ENCODE assay signal across 12 cellular contexts in the genomic region with DNA sequence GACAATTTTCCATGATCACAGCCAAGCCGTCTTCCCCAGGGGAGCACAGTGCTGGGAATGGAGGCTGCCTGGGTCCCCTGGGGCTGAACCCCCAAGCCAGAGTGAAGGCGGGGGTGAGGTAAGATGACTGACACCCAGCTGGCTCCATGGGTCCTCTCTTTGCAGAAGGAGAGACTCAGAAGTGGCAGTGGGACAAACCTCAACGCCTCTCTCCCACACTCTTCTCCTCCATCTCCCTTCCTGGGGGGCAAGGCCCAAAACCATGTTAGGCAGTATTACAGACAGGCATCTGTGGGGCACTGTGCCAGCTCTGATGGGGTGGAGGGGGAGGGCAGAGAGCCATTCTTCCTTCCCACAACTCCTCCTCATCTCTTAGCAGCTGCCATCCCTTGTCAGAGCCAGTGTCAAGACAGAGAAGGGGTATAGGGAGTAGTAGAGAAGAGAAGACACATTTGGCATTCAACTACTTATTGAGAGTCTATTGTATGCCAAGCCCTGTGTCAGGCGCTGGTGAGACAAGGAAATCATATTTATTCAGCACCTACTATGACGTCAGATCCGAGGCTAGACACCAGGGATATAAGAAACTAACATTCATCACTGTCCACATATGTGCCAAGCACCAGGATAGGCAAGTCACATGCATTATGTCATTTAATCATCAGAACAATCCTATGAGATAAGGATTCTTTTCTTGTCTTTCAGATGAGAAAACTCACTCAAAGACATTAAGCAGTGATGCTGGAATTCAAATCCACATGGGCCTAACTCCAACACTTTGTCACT. TPM values are rescaled to one million over a fixed set of nuclear protein-coding genes. Genes with fewer than 3 reads are reported as not detected.
A peak's percentile ranks its signal among the peaks of the same experiment; 100 is the strongest.
DNase-seq lines count a peak whose midpoint lies in the region; ATAC-seq and TF ChIP-seq lines count a peak whose summit lies in the region.
"Had no signal": no experiment of that assay in that cellular context is flagged by ENCODE, and none has a peak within 500 bp of the region (broad histone marks: within the 10 kb centered on the region; RNA-seq: fewer than 3 reads in every experiment).

No MANE protein-coding gene starts in this region.

- no peak for DNase-seq in CD14-positive monocyte (ENCODE audit: low spot score)
- DNase-seq in esophagus muscularis mucosa (ENCODE audit: extremely low spot score), result no peak
- no peak for DNase-seq in neuronal stem cell (ENCODE audit: low spot score)
- no peak for DNase-seq in HCEC 1CT
- no peak for DNase-seq in colonic mucosa
- DNase-seq: mammary epithelial cell, NCI-H1105 treated with DMSO at 0.1 percent for 48 hours, NCI-H526 treated with DMSO at 0.1 percent for 48 hours had no signal

- H3K27ac ChIP-seq in esophagus muscularis mucosa (replicated peaks in 1 of 4), result peak overlapping the region; percentile 89 to 100 (median 96)
- H3K27ac ChIP-seq in neuronal stem cell (replicated peaks; ENCODE audit: low read length), result no peak overlapping the region
- no peak overlapping the region for H3K27ac ChIP-seq in colonic mucosa
- H3K27ac ChIP-seq: SJSA1 had no signal

- H2BK120ac ChIP-seq in neuronal stem cell (ENCODE audit: low read depth, low read length), result no peak overlapping the region

- no peak overlapping the region for H3K4me2 ChIP-seq in neuronal stem cell (ENCODE audit: insufficient read depth, low read length, poor library complexity, severe bottlenecking)

- H2AK5ac ChIP-seq in neuronal stem cell (ENCODE audit: low read depth, low read length), result no peak overlapping the region

- H3K27me3 ChIP-seq in esophagus muscularis mucosa (no peaks in the 10 kb centered on the region), neuronal stem cell (ENCODE audit: control insufficient read depth in 3 of 3, insufficient read depth in 3 of 3, low read depth in 1 of 3, low read length in 3 of 3) (peaks cover 0 to 18% (median 0%) of the 10 kb centered on the region in 3 experiments), colonic mucosa (no peaks in the 10 kb centered on the region)

- peaks cover 0 to 11% (median 2%) of the 10 kb centered on the region in 7 donors for H3K9me3 Mint-ChIP-seq in CD14-positive monocyte
- H3K9me3 Mint-ChIP-seq: GM23338 had no signal

- H3K79me1 ChIP-seq in neuronal stem cell (ENCODE audit: low read depth, low read length), result peaks cover 5% of the 10 kb centered on the region

- peaks cover 41% of the 10 kb centered on the region for H3K4me1 Mint-ChIP-seq in CD14-positive monocyte

- H3K9ac ChIP-seq in neuronal stem cell (ENCODE audit: low read depth, low read length, poor library complexity) (no peak overlapping the region), colonic mucosa (ENCODE audit: low read depth in 2 of 2, low read length in 2 of 2) (no peak overlapping the region)

- H3K27me3 Mint-ChIP-seq in CD14-positive monocyte (ENCODE audit: low read depth in 3 of 3), result peaks cover 30 to 46% (median 36%) of the 10 kb centered on the region in 3 donors

- H2AFZ ChIP-seq in neuronal stem cell (ENCODE audit: low read length), result no peak overlapping the region
- H2AFZ ChIP-seq: GM23338 had no signal

- H3K9me3 ChIP-seq in esophagus muscularis mucosa, result no peaks in the 10 kb centered on the region
- no peaks in the 10 kb centered on the region for H3K9me3 ChIP-seq in neuronal stem cell (replicated peaks in 1 of 2; ENCODE audit: control insufficient read depth in 2 of 2, insufficient read depth in 1 of 2, low read depth in 1 of 2, low read length in 2 of 2)
- H3K9me3 ChIP-seq in colonic mucosa, result no peaks in the 10 kb centered on the region
- H3K9me3 ChIP-seq: SJSA1 had no signal

- TF ChIP-seq CTCF in CD14-positive monocyte (IDR thresholded peaks at IDR 0.05) (no peak), esophagus muscularis mucosa (IDR thresholded peaks at IDR 0.05) (no peak), colonic mucosa (IDR thresholded peaks at IDR 0.05) (no peak)

- no peak overlapping the region for H3K4ac ChIP-seq in neuronal stem cell (ENCODE audit: low read length)

- peak overlapping the region; percentile 9 to 53 for H3K4me3 Mint-ChIP-seq in CD14-positive monocyte

- H3K4me3 ChIP-seq in esophagus muscularis mucosa, result peak overlapping the region; percentile 71 to 86 (median 74)
- H3K4me3 ChIP-seq in neuronal stem cell (ENCODE audit: low read length in 2 of 2), result no peak overlapping the region
- no peak overlapping the region for H3K4me3 ChIP-seq in colonic mucosa
- H3K4me3 ChIP-seq: GM23338, SJSA1 had no signal

- no peak for TF ChIP-seq EP300 in esophagus muscularis mucosa (IDR thresholded peaks at IDR 0.05)

- peaks cover 44 to 91% (median 81%) of the 10 kb centered on the region in 4 donors for H3K4me1 ChIP-seq in esophagus muscularis mucosa
- H3K4me1 ChIP-seq in neuronal stem cell (ENCODE audit: control insufficient read depth in 2 of 2, insufficient read depth in 1 of 2, low read depth in 1 of 2, low read length in 2 of 2), result peaks cover 15 to 24% of the 10 kb centered on the region in 2 donors
- no peaks in the 10 kb centered on the region for H3K4me1 ChIP-seq in colonic mucosa
- H3K4me1 ChIP-seq: SJSA1 had no signal

- 51% methylated on average over 6 of the region's 6 CpGs for WGBS in esophagus muscularis mucosa
- WGBS in neuronal stem cell (ENCODE audit: extremely low coverage in 2 of 2, insufficient read length in 2 of 2, insufficient replicate concordance in 1 of 2), 2 donors, result no CpG with 5 or more reads among the region's 6 CpGs

- no peak overlapping the region for H3K23ac ChIP-seq in neuronal stem cell (ENCODE audit: low read depth, low read length, poor library complexity)

- peak overlapping the region in 1 of 7 donors; percentile 20 for H3K27ac Mint-ChIP-seq in CD14-positive monocyte
- H3K27ac Mint-ChIP-seq: progenitor cell of endocrine pancreas had no signal

- no peak overlapping the region for H2BK12ac ChIP-seq in neuronal stem cell (ENCODE audit: low read length)

- H3K14ac ChIP-seq in neuronal stem cell (ENCODE audit: low read length), result peak overlapping the region; percentile 2

- no peak overlapping the region for H4K91ac ChIP-seq in neuronal stem cell (ENCODE audit: low read depth, low read length, poor library complexity)

- no peak overlapping the region for H4K8ac ChIP-seq in neuronal stem cell (ENCODE audit: low read depth, low read length)

- peaks cover 0 to 25% (median 13%) of the 10 kb centered on the region in 4 donors for H3K36me3 ChIP-seq in esophagus muscularis mucosa
- peaks cover 0 to 13% of the 10 kb centered on the region in 2 donors for H3K36me3 ChIP-seq in neuronal stem cell (replicated peaks in 1 of 2; ENCODE audit: control insufficient read depth in 2 of 2, insufficient read depth in 2 of 2, low read length in 2 of 2)
- H3K36me3 ChIP-seq in colonic mucosa, result no peaks in the 10 kb centered on the region
- H3K36me3 ChIP-seq: SJSA1 had no signal

- H3K36me3 Mint-ChIP-seq in CD14-positive monocyte, result peaks cover 0 to 7% of the 10 kb centered on the region in 2 donors

- no peak overlapping the region for H2BK15ac ChIP-seq in neuronal stem cell (ENCODE audit: low read length)

- H3K18ac ChIP-seq in neuronal stem cell (ENCODE audit: low read length), result no peak overlapping the region

- H2BK5ac ChIP-seq in neuronal stem cell (ENCODE audit: low read length), result no peak overlapping the region

- ATAC-seq in HG02759 (IDR thresholded peaks at IDR 0.05; ENCODE audit: unreplicated experiment), result no peak
- ATAC-seq: GM23338 had no signal

- intact Hi-C loops in CD14-positive monocyte (cut with micrococcal nuclease), result no loop called here
- intact Hi-C loops in esophagus muscularis mucosa (cut with DNase I), result no loop called here
- intact Hi-C loops in colonic mucosa (cut with DNase I), result no loop called here

- TF ChIP-seq POLR2A in esophagus muscularis mucosa (IDR thresholded peaks at IDR 0.05; ENCODE audit: low read depth), result no peak

RNA-seq across cellular contexts. Expression of a gene that starts 3.5 kb away (rescaled TPM):
- polyA plus RNA-seq in CD14-positive monocyte, result under 1 TPM; 0.23 to 0.55 TPM
- 100 to 1,000 TPM; 155 to 245 (median 218) TPM for total RNA-seq in esophagus muscularis mucosa
- polyA plus RNA-seq in neuronal stem cell (2013, experiment 1 of 2), result 59.4 TPM
- polyA plus RNA-seq in neuronal stem cell (2013, experiment 2 of 2), result 56.0 TPM
- total RNA-seq in colonic mucosa, result 10 to 100 TPM; 10.8 to 64.4 TPM

RNA-seq across cellular contexts. Expression of a gene that starts 11.7 kb away (rescaled TPM):
- 100 to 1,000 TPM; 222 to 223 TPM for polyA plus RNA-seq in CD14-positive monocyte
- total RNA-seq in esophagus muscularis mucosa (100 to 1,000 TPM; 159 to 253 (median 196) TPM), colonic mucosa (100 to 1,000 TPM; 214 to 242 TPM)
- 97.5 TPM for polyA plus RNA-seq in neuronal stem cell (2013, experiment 1 of 2)
- 97.1 TPM for polyA plus RNA-seq in neuronal stem cell (2013, experiment 2 of 2)

RNA-seq across cellular contexts. Expression of a gene that starts 16.0 kb away (rescaled TPM):
- 1 to 10 TPM; 1.2 TPM for polyA plus RNA-seq in CD14-positive monocyte
- total RNA-seq in esophagus muscularis mucosa, result 10 to 100 TPM; 13.8 to 23.0 (median 17.2) TPM
- 7.0 TPM for polyA plus RNA-seq in neuronal stem cell (2013, experiment 1 of 2)
- polyA plus RNA-seq in neuronal stem cell (2013, experiment 2 of 2), result 6.2 TPM
- 10 to 100 TPM; 22.6 to 29.6 TPM for total RNA-seq in colonic mucosa

RNA-seq across cellular contexts. Expression of a gene that starts 24.6 kb away (rescaled TPM):
- polyA plus RNA-seq in CD14-positive monocyte, result 1,000 to 10,000 TPM in 1 of 2 donors, 100 to 1,000 TPM in 1; 988 to 1,099 TPM
- total RNA-seq in esophagus muscularis mucosa (1,000 to 10,000 TPM in 1 of 4 donors, 100 to 1,000 TPM in 3; 742 to 1,177 (median 845) TPM), colonic mucosa (1,000 to 10,000 TPM in 1 of 2 donors, 100 to 1,000 TPM in 1; 707 to 1,094 TPM)
- polyA plus RNA-seq in neuronal stem cell (2013, experiment 1 of 2), result 879 TPM
- 873 TPM for polyA plus RNA-seq in neuronal stem cell (2013, experiment 2 of 2)

RNA-seq across cellular contexts. Expression of a gene that starts 38.8 kb away (rescaled TPM):
- polyA plus RNA-seq in CD14-positive monocyte, result under 1 TPM; 0.08 to 0.09 TPM
- total RNA-seq in esophagus muscularis mucosa (1 to 10 TPM; 1.7 to 9.0 (median 4.9) TPM), colonic mucosa (1 to 10 TPM; 3.2 to 3.7 TPM)
- 26.1 TPM for polyA plus RNA-seq in neuronal stem cell (2013, experiment 1 of 2)
- polyA plus RNA-seq in neuronal stem cell (2013, experiment 2 of 2), result 26.4 TPM

Comparison
In these comparisons a context has a peak if more than half of its experiments do, and no peak if none do; other contexts are left out.
1. H3K27ac ChIP-seq: peak in esophagus muscularis mucosa (4 of 4); none in neuronal stem cell (single experiment) and colonic mucosa (single experiment).
2. H3K4me3 ChIP-seq: peak in esophagus muscularis mucosa (4 of 4); none in neuronal stem cell (0 of 2) and colonic mucosa (single experiment).